In the genomic region with DNA sequence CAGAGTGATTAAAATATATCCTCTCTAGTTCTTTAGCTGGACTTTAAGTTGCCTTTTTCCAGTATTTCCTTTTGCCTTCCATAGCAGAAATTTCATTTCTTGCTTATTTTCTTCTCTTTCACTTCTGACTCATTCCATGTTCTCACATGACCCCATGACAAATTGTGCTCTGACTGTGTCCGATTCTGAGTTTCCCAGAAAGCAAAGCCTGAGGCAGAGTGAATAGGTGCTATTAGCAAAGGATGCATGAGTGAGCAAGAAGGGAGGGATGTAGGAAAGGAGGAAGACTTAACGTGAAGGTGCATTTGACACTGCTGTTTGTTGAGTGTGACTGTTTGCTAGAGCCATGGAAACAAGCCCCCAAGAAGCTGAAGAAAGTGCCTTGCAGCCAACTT, we compare ENCODE assay signal across 17 cellular contexts.
A peak's percentile ranks its signal among the peaks of the same experiment; 100 is the strongest.
DNase-seq lines count a peak whose midpoint lies in the region; ATAC-seq and TF ChIP-seq lines count a peak whose summit lies in the region.
"Had no signal": no experiment of that assay in that cellular context is flagged by ENCODE, and none has a peak within 500 bp of the region (broad histone marks: within the 10 kb centered on the region; RNA-seq: fewer than 3 reads in every experiment).

No MANE protein-coding gene starts in this region.

- H3K27me3 ChIP-seq in left ventricle myocardium inferior (ENCODE audit: low read depth) = no peaks in the 10 kb centered on the region
- no peaks in the 10 kb centered on the region for H3K27me3 ChIP-seq in mammary epithelial cell (ENCODE audit: insufficient read depth, low read length)
- no peaks in the 10 kb centered on the region for H3K27me3 ChIP-seq in left lung
- no peaks in the 10 kb centered on the region for H3K27me3 ChIP-seq in tibial nerve
- H3K27me3 ChIP-seq in psoas muscle (ENCODE audit: insufficient read depth in 3 of 3, low read length in 2 of 3) = no peaks in the 10 kb centered on the region

- H3K27me3 Mint-ChIP-seq in type B pancreatic cell = no peaks in the 10 kb centered on the region
- H3K27me3 Mint-ChIP-seq: activated naive CD8-positive, alpha-beta T cell treated with anti-CD3 and anti-CD28 coated beads, Interleukin-2, amount 10 ng/mL, durations not matched to agents 7 days and 5 days; dendritic cell treated with granulocyte-macrophage colony-stimulating factor and Interleukin-4, amounts not matched to agents 40 ng/mL and 50 ng/mL, for 4 days; naive thymus-derived CD4-positive, alpha-beta T cell had no signal

- peak overlapping the region; percentile 80 for H3K27ac Mint-ChIP-seq in type B pancreatic cell
- H3K27ac Mint-ChIP-seq: activated naive CD8-positive, alpha-beta T cell treated with anti-CD3 and anti-CD28 coated beads, Interleukin-2, amount 10 ng/mL, durations not matched to agents 7 days and 5 days; CD8-positive, alpha-beta T cell; dendritic cell treated with granulocyte-macrophage colony-stimulating factor and Interleukin-4, amounts not matched to agents 40 ng/mL and 50 ng/mL, for 4 days; naive thymus-derived CD4-positive, alpha-beta T cell had no signal

- H3K4me1 Mint-ChIP-seq in type B pancreatic cell (ENCODE audit: unreplicated experiment) = peaks cover 18% of the 10 kb centered on the region
- H3K4me1 Mint-ChIP-seq: activated naive CD8-positive, alpha-beta T cell treated with anti-CD3 and anti-CD28 coated beads, Interleukin-2, amount 10 ng/mL, durations not matched to agents 7 days and 5 days; naive thymus-derived CD4-positive, alpha-beta T cell had no signal

- H3K36me3 Mint-ChIP-seq in type B pancreatic cell = no peaks in the 10 kb centered on the region
- H3K36me3 Mint-ChIP-seq: activated naive CD8-positive, alpha-beta T cell treated with anti-CD3 and anti-CD28 coated beads, Interleukin-2, amount 10 ng/mL, durations not matched to agents 7 days and 5 days; CD8-positive, alpha-beta T cell; naive thymus-derived CD4-positive, alpha-beta T cell had no signal

- peak overlapping the region; percentile 32 for H3K4me3 Mint-ChIP-seq in type B pancreatic cell
- H3K4me3 Mint-ChIP-seq: activated naive CD8-positive, alpha-beta T cell treated with anti-CD3 and anti-CD28 coated beads, Interleukin-2, amount 10 ng/mL, durations not matched to agents 7 days and 5 days; CD8-positive, alpha-beta T cell; dendritic cell treated with granulocyte-macrophage colony-stimulating factor and Interleukin-4, amounts not matched to agents 40 ng/mL and 50 ng/mL, for 4 days; naive thymus-derived CD4-positive, alpha-beta T cell had no signal

- no peak for TF ChIP-seq POLR2A in tibial nerve (IDR thresholded peaks at IDR 0.05)

- TF ChIP-seq CTCF in left ventricle myocardium inferior (IDR thresholded peaks at IDR 0.05; ENCODE audit: borderline replicate concordance) (no peak), mammary epithelial cell (conservative IDR thresholded peaks at IDR 0.05 in 1 of 2, IDR thresholded peaks at IDR 0.05 in 1 of 2; ENCODE audit: extremely low read depth in 1 of 2, insufficient read depth in 1 of 2, low read depth in 1 of 2, low read length in 2 of 2) (no peak), left lung (IDR thresholded peaks at IDR 0.05) (no peak), type B pancreatic cell (conservative IDR thresholded peaks at IDR 0.05) (no peak), tibial nerve (IDR thresholded peaks at IDR 0.05) (no peak), psoas muscle (IDR thresholded peaks at IDR 0.05) (no peak)

- H3K9me3 Mint-ChIP-seq in type B pancreatic cell = no peaks in the 10 kb centered on the region
- H3K9me3 Mint-ChIP-seq: activated naive CD8-positive, alpha-beta T cell treated with anti-CD3 and anti-CD28 coated beads, Interleukin-2, amount 10 ng/mL, durations not matched to agents 7 days and 5 days; CD8-positive, alpha-beta T cell; dendritic cell treated with granulocyte-macrophage colony-stimulating factor and Interleukin-4, amounts not matched to agents 40 ng/mL and 50 ng/mL, for 4 days had no signal

- in situ Hi-C loops in mammary epithelial cell (cut with MboI; ENCODE audit: low sequenced_read_pairs in 2 of 2) = no loop called here

- no peaks in the 10 kb centered on the region for H3K4me1 ChIP-seq in left ventricle myocardium inferior
- H3K4me1 ChIP-seq in mammary epithelial cell (ENCODE audit: insufficient read depth, low read length) = peaks cover 8% of the 10 kb centered on the region
- H3K4me1 ChIP-seq in left lung = no peaks in the 10 kb centered on the region
- peaks cover 0 to 4% (median 0%) of the 10 kb centered on the region in 4 donors for H3K4me1 ChIP-seq in tibial nerve
- H3K4me1 ChIP-seq in psoas muscle = no peaks in the 10 kb centered on the region

- H2AFZ ChIP-seq in mammary epithelial cell (ENCODE audit: low read depth, low read length) = peak overlapping the region; percentile 48

- intact Hi-C loops in Right ventricle myocardium superior (cut with DNase I) = no loop called here
- intact Hi-C loops in left ventricle myocardium inferior (cut with micrococcal nuclease) = no loop called here
- intact Hi-C loops in mammary epithelial cell (cut with micrococcal nuclease) = no loop called here
- intact Hi-C loops in left lung (cut with DNase I) = no loop called here
- intact Hi-C loops in psoas muscle (cut with DNase I) = no loop called here

- H3K27ac ChIP-seq in left ventricle myocardium inferior (replicated peaks) (no peak overlapping the region), mammary epithelial cell (ENCODE audit: insufficient read depth, low read depth, low read length) (peak overlapping the region; percentile 83), left lung (peak overlapping the region in 1 of 2 donors; percentile 19), tibial nerve (peak overlapping the region in 2 of 4 donors; percentile 26 to 43), psoas muscle (no peak overlapping the region)

- dilution Hi-C loops in mammary epithelial cell (cut with HindIII; ENCODE audit: low sequenced_read_pairs) = no loop called here

- H3K9me3 ChIP-seq in left ventricle myocardium inferior (replicated peaks) (no peaks in the 10 kb centered on the region), mammary epithelial cell (replicated peaks; ENCODE audit: insufficient read depth, low read length) (no peaks in the 10 kb centered on the region), left lung (no peaks in the 10 kb centered on the region), tibial nerve (no peaks in the 10 kb centered on the region), psoas muscle (no peaks in the 10 kb centered on the region)

- TF ChIP-seq EP300 in tibial nerve (IDR thresholded peaks at IDR 0.05) = no peak

- TSS peak; percentile 24 for BruUV-seq in mammary epithelial cell (replicated peaks; lab: Mats Ljungman, UMichigan)

- no peaks in the 10 kb centered on the region for H4K20me1 ChIP-seq in mammary epithelial cell (ENCODE audit: insufficient read depth, low read length)

- no peak for DNase-seq in Right ventricle myocardium superior
- no peak for DNase-seq in left ventricle myocardium inferior
- DNase-seq in mammary epithelial cell = peak; percentile 89
- DNase-seq in left lung = no peak
- no peak for DNase-seq in type B pancreatic cell (ENCODE audit: extremely low spot score, unreplicated experiment)
- DNase-seq in NOMO-1 (lab: John Stamatoyannopoulos, UW; ENCODE audit: unreplicated experiment in 2 of 2) = no peak
- DNase-seq in tibial nerve (ENCODE audit: low spot score in 2 of 2) = no peak
- DNase-seq in psoas muscle = no peak
- DNase-seq: 8988T; activated CD4-positive, alpha-beta T cell treated with anti-CD3 and anti-CD28 coated beads for 4 hours; activated naive CD8-positive, alpha-beta T cell treated with anti-CD3 and anti-CD28 coated beads, Interleukin-2, amount 10 ng/mL, durations not matched to agents 7 days and 5 days; CD8-positive, alpha-beta T cell; foreskin fibroblast; GDM1; naive thymus-derived CD4-positive, alpha-beta T cell had no signal

- peak; percentile 49 for ATAC-seq in Right ventricle myocardium superior (ENCODE audit: poor library complexity)
- ATAC-seq in left lung = peak; percentile 65
- no peak for ATAC-seq in psoas muscle
- ATAC-seq: CD8-positive, alpha-beta T cell; naive thymus-derived CD4-positive, alpha-beta T cell had no signal

- CTCF ChIA-PET in mammary epithelial cell (lab: Charles Lee; ENCODE audit: low non-redundant PET) = no interaction called here

- H3K4me3 ChIP-seq in left ventricle myocardium inferior (no peak overlapping the region), mammary epithelial cell (replicated peaks in 1 of 3; ENCODE audit: insufficient read depth in 1 of 3, low read depth in 2 of 3, low read length in 3 of 3) (peak overlapping the region in 2 of 3 experiments; percentile 9 to 10), left lung (no peak overlapping the region), tibial nerve (no peak overlapping the region), psoas muscle (no peak overlapping the region)
- H3K4me3 ChIP-seq: skin epidermis had no signal

- 9% methylated on average over 2 of the region's 2 CpGs for WGBS in mammary epithelial cell (ENCODE audit: low coverage, missing lambda C conversion rate)
- 8 to 11% methylated on average over 2 of the region's 2 CpGs for WGBS in tibial nerve, 2 donors
- WGBS in psoas muscle, 3 donors = 8 to 10% (median 9%) methylated on average over 2 of the region's 2 CpGs

- peak overlapping the region; percentile 56 for H3K4me2 ChIP-seq in mammary epithelial cell (ENCODE audit: insufficient read depth, low read depth, low read length)

- H3K36me3 ChIP-seq in left ventricle myocardium inferior (no peaks in the 10 kb centered on the region), mammary epithelial cell (ENCODE audit: insufficient read depth, low read length) (no peaks in the 10 kb centered on the region), left lung (no peaks in the 10 kb centered on the region), tibial nerve (no peaks in the 10 kb centered on the region), psoas muscle (ENCODE audit: insufficient read depth in 1 of 2, low read depth in 1 of 2) (no peaks in the 10 kb centered on the region)

- peak overlapping the region; percentile 42 for H3K9ac ChIP-seq in mammary epithelial cell (ENCODE audit: insufficient read depth, low read length)

- no peaks in the 10 kb centered on the region for H3K79me2 ChIP-seq in mammary epithelial cell (ENCODE audit: insufficient read depth, low read length)

Comparison
In these comparisons a context has a peak if more than half of its experiments do, and no peak if none do; other contexts are left out.
1. ATAC-seq: peak in Right ventricle myocardium superior (single experiment) and left lung (single experiment); none in psoas muscle (0 of 4).
2. H3K4me3 ChIP-seq: peak in mammary epithelial cell (2 of 3); none in left ventricle myocardium inferior (single experiment), left lung (0 of 2), tibial nerve (0 of 4) and psoas muscle (single experiment).